ENCODE assay signal across 17 cellular contexts in the genomic region with DNA sequence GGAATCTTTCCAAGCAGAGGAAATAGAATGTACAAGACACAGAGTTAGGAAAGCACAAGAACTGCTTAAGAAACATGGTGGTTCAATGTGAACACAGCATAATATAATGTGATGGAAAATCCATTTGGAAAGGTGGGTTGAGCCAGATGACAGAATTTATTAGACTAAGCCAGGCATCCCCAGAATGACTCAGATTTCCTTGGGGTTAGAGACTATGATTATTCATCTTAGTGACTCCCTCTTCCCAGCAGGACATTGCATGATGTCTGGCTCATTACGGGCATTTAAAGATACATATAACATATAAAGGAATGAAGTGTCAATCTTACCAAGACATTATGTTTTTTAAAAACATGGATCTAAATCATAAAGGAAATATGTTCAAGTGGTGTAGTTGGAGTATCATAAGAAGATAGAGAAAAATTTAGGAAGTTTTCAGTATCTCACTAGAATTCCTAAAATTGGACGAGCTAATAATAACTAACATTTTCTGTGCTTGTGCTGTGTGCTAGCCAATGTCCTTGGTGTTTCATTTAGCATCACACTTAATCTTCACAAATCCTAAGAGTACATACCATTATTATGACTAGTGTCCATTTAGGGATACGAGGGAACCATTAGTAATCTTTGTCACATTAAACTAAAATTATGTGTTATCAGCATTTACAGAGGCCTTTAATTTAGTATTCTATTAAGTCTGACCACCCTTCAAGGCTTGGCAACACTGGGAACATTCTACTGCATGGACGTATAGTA. TPM values are rescaled to one million over a fixed set of nuclear protein-coding genes. Genes with fewer than 3 reads are reported as not detected.
DNase-seq lines count a peak whose midpoint lies in the region; ATAC-seq and TF ChIP-seq lines count a peak whose summit lies in the region.
"Had no signal": no experiment of that assay in that cellular context is flagged by ENCODE, and none has a peak within 500 bp of the region (broad histone marks: within the 10 kb centered on the region; RNA-seq: fewer than 3 reads in every experiment).

No MANE protein-coding gene starts in this region.

- H3K36me3 Mint-ChIP-seq in activated CD4-positive, alpha-beta T cell treated with anti-CD3 and anti-CD28 coated beads, Interleukin-2, amount 10 ng/mL, durations not matched to agents 24 days and 14 days (ENCODE audit: low read depth), result no peaks in the 10 kb centered on the region

- ATAC-seq in left lung (peak; percentile 79), GM18907 (IDR thresholded peaks at IDR 0.05; ENCODE audit: unreplicated experiment) (no peak)
- ATAC-seq: activated CD8-positive, alpha-beta T cell treated with anti-CD3 and anti-CD28 coated beads for 36 hours had no signal

- in situ Hi-C loops in brain microvascular endothelial cell (cut with HindIII; ENCODE audit: low pct_ligation_motif_present, low sequenced_read_pairs), result no loop called here

- H3K36me3 ChIP-seq in brain microvascular endothelial cell (replicated peaks), result no peaks in the 10 kb centered on the region
- H3K36me3 ChIP-seq in left lung, result no peaks in the 10 kb centered on the region
- H3K36me3 ChIP-seq: tibial artery had no signal

- H3K27me3 Mint-ChIP-seq in activated CD4-positive, alpha-beta T cell treated with anti-CD3 and anti-CD28 coated beads, Interleukin-2, amount 10 ng/mL, durations not matched to agents 24 days and 14 days, result peaks cover 9% of the 10 kb centered on the region
- H3K27me3 Mint-ChIP-seq: dendritic cell treated with granulocyte-macrophage colony-stimulating factor and Interleukin-4, amounts not matched to agents 40 ng/mL and 50 ng/mL, for 4 days had no signal

- intact Hi-C loops in left lung (cut with DNase I), result no loop called here
- intact Hi-C loops in activated CD4-positive, alpha-beta T cell treated with anti-CD3 and anti-CD28 coated beads, Interleukin-2, amount 10 ng/mL, durations not matched to agents 24 days and 14 days (cut with micrococcal nuclease), result no loop called here

- DNase-seq in AG09309 (ENCODE audit: low read depth) (peak; percentile 23), LHCN-M2 (ENCODE audit: low read depth) (peak; percentile 84), brain microvascular endothelial cell (peak; percentile 21), left lung (no peak), NCI-H2107 (lab: John Stamatoyannopoulos, UW) (no peak)
- DNase-seq in activated naive CD4-positive, alpha-beta T cell (lab: John Stamatoyannopoulos, UW), result no peak
- DNase-seq in activated CD4-positive, alpha-beta T cell treated with anti-CD3 and anti-CD28 coated beads, Interleukin-2, amount 10 ng/mL, durations not matched to agents 24 days and 14 days, result no peak
- DNase-seq: activated CD8-positive, alpha-beta T cell treated with anti-CD3 and anti-CD28 coated beads for 36 hours; AML-193; amygdala; NCI-H1105; NCI-H2171; stimulated activated CD4-positive, alpha-beta T cell treated with anti-CD3 and anti-CD28 coated beads, Interleukin-4, amount 100 ng/mL, for 1 hour; tibial artery had no signal

- no peak overlapping the region for H3K4me3 Mint-ChIP-seq in activated CD4-positive, alpha-beta T cell treated with anti-CD3 and anti-CD28 coated beads, Interleukin-2, amount 10 ng/mL, durations not matched to agents 24 days and 14 days
- H3K4me3 Mint-ChIP-seq: activated CD8-positive, alpha-beta T cell treated with anti-CD3 and anti-CD28 coated beads for 36 hours; dendritic cell treated with granulocyte-macrophage colony-stimulating factor and Interleukin-4, amounts not matched to agents 40 ng/mL and 50 ng/mL, for 4 days; nephron had no signal

- no peaks in the 10 kb centered on the region for H3K9me3 Mint-ChIP-seq in activated CD4-positive, alpha-beta T cell treated with anti-CD3 and anti-CD28 coated beads, Interleukin-2, amount 10 ng/mL, durations not matched to agents 24 days and 14 days
- H3K9me3 Mint-ChIP-seq: activated CD8-positive, alpha-beta T cell treated with anti-CD3 and anti-CD28 coated beads for 36 hours; dendritic cell treated with granulocyte-macrophage colony-stimulating factor and Interleukin-4, amounts not matched to agents 40 ng/mL and 50 ng/mL, for 4 days; nephron had no signal

- H3K4me1 Mint-ChIP-seq in activated CD4-positive, alpha-beta T cell treated with anti-CD3 and anti-CD28 coated beads, Interleukin-2, amount 10 ng/mL, durations not matched to agents 24 days and 14 days, result peaks cover 5% of the 10 kb centered on the region

- H3K4me3 ChIP-seq in AG09309 (ENCODE audit: control insufficient read depth, low read depth, low read length) (no peak overlapping the region), brain microvascular endothelial cell (ENCODE audit: low read depth, low read length) (no peak overlapping the region), left lung (no peak overlapping the region)
- H3K4me3 ChIP-seq: tibial artery had no signal

- TF ChIP-seq CTCF in AG09309 (IDR thresholded peaks at IDR 0.05; ENCODE audit: control insufficient read depth, insufficient read depth, low read depth, low read length, missing control alignments) (no peak), brain microvascular endothelial cell (IDR thresholded peaks at IDR 0.05; ENCODE audit: low read depth, low read length, missing control alignments) (no peak), left lung (IDR thresholded peaks at IDR 0.05) (no peak)

- H3K4me1 ChIP-seq in left lung, result no peaks in the 10 kb centered on the region
- H3K4me1 ChIP-seq: tibial artery had no signal

- H3K27me3 ChIP-seq in brain microvascular endothelial cell (replicated peaks) (no peaks in the 10 kb centered on the region), left lung (no peaks in the 10 kb centered on the region)
- H3K27me3 ChIP-seq: tibial artery had no signal

- H3K9me3 ChIP-seq in left lung, result no peaks in the 10 kb centered on the region
- H3K9me3 ChIP-seq: tibial artery had no signal

- H3K27ac ChIP-seq in brain microvascular endothelial cell (no peak overlapping the region), left lung (no peak overlapping the region)
- H3K27ac ChIP-seq: tibial artery had no signal

- H3K27ac Mint-ChIP-seq in activated CD4-positive, alpha-beta T cell treated with anti-CD3 and anti-CD28 coated beads, Interleukin-2, amount 10 ng/mL, durations not matched to agents 24 days and 14 days, result no peak overlapping the region
- H3K27ac Mint-ChIP-seq: activated CD8-positive, alpha-beta T cell treated with anti-CD3 and anti-CD28 coated beads for 36 hours; dendritic cell treated with granulocyte-macrophage colony-stimulating factor and Interleukin-4, amounts not matched to agents 40 ng/mL and 50 ng/mL, for 4 days; nephron had no signal

RNA-seq across cellular contexts. Expression of gene ST6GALNAC5, which starts 41.0 kb away (rescaled TPM):
- 7.3 and 13.1 TPM in 2 replicates for total RNA-seq in LHCN-M2 (2014; rRNA removed)
- polyA plus RNA-seq in LHCN-M2 (2012), result 3.7 TPM
- total RNA-seq in left lung, result 10 to 100 TPM; 10.9 to 18.9 TPM
- total RNA-seq in activated CD4-positive, alpha-beta T cell treated with anti-CD3 and anti-CD28 coated beads, Interleukin-2, amount 10 ng/mL, durations not matched to agents 24 days and 14 days, result not detected in 2 replicates
- total RNA-seq: activated CD8-positive, alpha-beta T cell treated with anti-CD3 and anti-CD28 coated beads for 36 hours had no signal

Comparison
In these comparisons a context has a peak if more than half of its experiments do, and no peak if none do; other contexts are left out.
1. DNase-seq: peak in AG09309 (single experiment), LHCN-M2 (single experiment) and brain microvascular endothelial cell (single experiment); none in left lung (0 of 2), activated naive CD4-positive, alpha-beta T cell (0 of 4), activated CD4-positive, alpha-beta T cell treated with anti-CD3 and anti-CD28 coated beads, Interleukin-2, amount 10 ng/mL, durations not matched to agents 24 days and 14 days (single experiment) and NCI-H2107 (single experiment).